Comparison of ENCODE assay signal across 10 cellular contexts in genomic region chrX:108299101-108299591, GRCh38.
DNase-seq lines count a peak whose midpoint lies in the region; ATAC-seq, FAIRE-seq and TF ChIP-seq lines count a peak whose summit lies in the region.
"Had no signal": no experiment of that assay in that cellular context is flagged by ENCODE, and none has a peak within 500 bp of the region (broad histone marks: within the 10 kb centered on the region; RNA-seq: fewer than 3 reads in every experiment).

No MANE protein-coding gene starts in this region.

- POLR2A ChIA-PET in CD4-positive, alpha-beta T cell (lab: Charles Lee) = no interaction called here

- H3K4me2 ChIP-seq in OCI-LY3 (ENCODE audit: low read length) = peak overlapping the region; percentile 53
- H3K4me2 ChIP-seq in mesendoderm (ENCODE audit: low read length) = no peak overlapping the region

- peak overlapping the region; percentile 16 for H3K4ac ChIP-seq in mesendoderm (ENCODE audit: low read depth, low read length)

- no peak overlapping the region for H3K27ac Mint-ChIP-seq in CD4-positive, alpha-beta T cell

- H3K4me1 ChIP-seq in OCI-LY3 (ENCODE audit: low read length) (peaks cover 28% of the 10 kb centered on the region), mesendoderm (ENCODE audit: control insufficient read depth, low read depth, low read length) (no peaks in the 10 kb centered on the region)

- no peak overlapping the region for H2BK120ac ChIP-seq in mesendoderm (ENCODE audit: low read depth, low read length)

- H3K36me3 Mint-ChIP-seq in CD4-positive, alpha-beta T cell (ENCODE audit: low read depth) = no peaks in the 10 kb centered on the region

- H4K8ac ChIP-seq in mesendoderm (ENCODE audit: low read depth, low read length) = no peak overlapping the region

- no peaks in the 10 kb centered on the region for H3K9me3 Mint-ChIP-seq in CD4-positive, alpha-beta T cell

- no CpG with 5 or more reads among the region's 2 CpGs for WGBS in mesendoderm (ENCODE audit: extremely low coverage, insufficient coverage, low lambda C conversion rate)

- 0 out of 2 replicates have a peak overlapping the region, but pooled peaks have one; percentile 25 for H3K27ac ChIP-seq in OCI-LY3 (ENCODE audit: low read length)
- no peak overlapping the region for H3K27ac ChIP-seq in mesendoderm (ENCODE audit: low read depth, low read length)
- no peak overlapping the region for H3K27ac ChIP-seq in CD4-positive, alpha-beta T cell (ENCODE audit: low read depth, low read length)

- peak overlapping the region; percentile 7; the same call in 1 of the 2 replicates for H2AFZ ChIP-seq in OCI-LY3 (ENCODE audit: low read depth, low read length)

- no peak overlapping the region for H3K56ac ChIP-seq in mesendoderm (ENCODE audit: low read length)

- no peak overlapping the region for H3K4me3 Mint-ChIP-seq in CD4-positive, alpha-beta T cell

- TF ChIP-seq CTCF in OCI-LY3 (IDR thresholded peaks at IDR 0.05; ENCODE audit: low read depth, low read length) = no peak
- no peak for TF ChIP-seq CTCF in CD4-positive, alpha-beta T cell (IDR thresholded peaks at IDR 0.05)

- no peak for DNase-seq in mesendoderm
- no peak for DNase-seq in frontal cortex (ENCODE audit: low spot score in 2 of 2)
- DNase-seq in CD4-positive, alpha-beta T cell = no peak
- no peak for DNase-seq in GDM1 (lab: John Stamatoyannopoulos, UW)
- DNase-seq in activated CD8-positive, alpha-beta memory T cell treated with anti-CD3 and anti-CD28 coated beads, Interleukin-2, amount 50 U/mL, for 4 hours = no peak
- DNase-seq: effector CD4-positive, alpha-beta T cell; NCI-H2081 treated with DMSO at 0.1 percent for 48 hours had no signal

- no peak overlapping the region for H2BK5ac ChIP-seq in mesendoderm (ENCODE audit: low read length)

- H4K20me1 ChIP-seq in OCI-LY3 (ENCODE audit: insufficient read depth, low read length) = no peaks in the 10 kb centered on the region

- intact Hi-C loops in CD4-positive, alpha-beta T cell (cut with DNase I, micrococcal nuclease) = no loop called here

- no peak overlapping the region for H4K5ac ChIP-seq in mesendoderm (ENCODE audit: low read length)

- H3K9ac ChIP-seq in OCI-LY3 (ENCODE audit: low read length) (no peak overlapping the region), mesendoderm (ENCODE audit: low read length) (no peak overlapping the region)

- H3K36me3 ChIP-seq in OCI-LY3 (replicated peaks; ENCODE audit: low read depth, low read length) = no peaks in the 10 kb centered on the region
- H3K36me3 ChIP-seq in mesendoderm (ENCODE audit: control insufficient read depth, insufficient read depth, low read length) = no peaks in the 10 kb centered on the region

- H3K18ac ChIP-seq in mesendoderm (ENCODE audit: low read length) = no peak overlapping the region

- no peak for FAIRE-seq in frontal cortex (lab: Jason Lieb, UNC)

- H3K79me1 ChIP-seq in mesendoderm (ENCODE audit: low read length) = no peaks in the 10 kb centered on the region

- ATAC-seq in GM18870 (IDR thresholded peaks at IDR 0.05; ENCODE audit: unreplicated experiment) (peak; percentile 74), HG02678 (IDR thresholded peaks at IDR 0.05; ENCODE audit: unreplicated experiment) (peak; percentile 73)
- ATAC-seq in CD4-positive, alpha-beta T cell (ENCODE audit: poor library complexity) = no peak

- H3K79me2 ChIP-seq in OCI-LY3 (ENCODE audit: low read length) (no peaks in the 10 kb centered on the region), mesendoderm (ENCODE audit: control insufficient read depth, insufficient read depth, low read length) (no peaks in the 10 kb centered on the region)

- H3K27me3 ChIP-seq in OCI-LY3 (ENCODE audit: low read depth, low read length) (no peaks in the 10 kb centered on the region), mesendoderm (ENCODE audit: insufficient read depth, low read length, poor library complexity) (no peaks in the 10 kb centered on the region)
- H3K27me3 ChIP-seq in CD4-positive, alpha-beta T cell (ENCODE audit: control insufficient read depth, insufficient read depth, low read length) = no peaks in the 10 kb centered on the region

- H3K23ac ChIP-seq in mesendoderm (ENCODE audit: low read length) = no peak overlapping the region

- no peak overlapping the region for H2BK15ac ChIP-seq in mesendoderm (replicated peaks; ENCODE audit: low read depth)

- H3K27me3 Mint-ChIP-seq in CD4-positive, alpha-beta T cell = no peaks in the 10 kb centered on the region

- CTCF ChIA-PET in CD4-positive, alpha-beta T cell (lab: Charles Lee) = interaction anchor here (0.7 to 1.1 kb wide), 2 partner anchors 13 to 68 kb away, joined by 3 read pairs; no protein-coding TSS in a partner anchor

- H2AK5ac ChIP-seq in mesendoderm (ENCODE audit: low read length) = no peak overlapping the region

- H3K4me1 Mint-ChIP-seq in CD4-positive, alpha-beta T cell (ENCODE audit: low read depth) = no peaks in the 10 kb centered on the region

- H3K4me3 ChIP-seq in OCI-LY3 (ENCODE audit: low read length) (0 out of 2 replicates have a peak overlapping the region, but pooled peaks have one; percentile 9), mesendoderm (ENCODE audit: low read length) (no peak overlapping the region)

- H3K9me3 ChIP-seq in OCI-LY3 (ENCODE audit: insufficient read depth, low read length) = no peaks in the 10 kb centered on the region
- H3K9me3 ChIP-seq in CD4-positive, alpha-beta T cell (ENCODE audit: control insufficient read depth, low read length) = no peaks in the 10 kb centered on the region
